In genomic region chr1:151194894-151195594, GRCh38 we compare ENCODE assay signal across 9 cellular contexts. TPM values are rescaled to one million over a fixed set of nuclear protein-coding genes. Genes with fewer than 3 reads are reported as not detected.
DNase-seq lines count a peak whose midpoint lies in the region; ATAC-seq and TF ChIP-seq lines count a peak whose summit lies in the region.
"Not testable (repeated sequence)": the region's sequence is repeated elsewhere in the genome, so short reads cannot be mapped to it uniquely, and the experiment has no call there.
"Had no signal": no experiment of that assay in that cellular context is flagged by ENCODE, and none has a peak within 500 bp of the region (broad histone marks: within the 10 kb centered on the region; RNA-seq: fewer than 3 reads in every experiment).

No MANE protein-coding gene starts in this region.

- not testable (repeated sequence) for H3K9ac ChIP-seq in duodenal mucosa (ENCODE audit: low read depth in 1 of 2, low read length in 2 of 2)

- H3K27ac ChIP-seq in Panc1 (ENCODE audit: low read length), result peak overlapping the region; percentile 97
- H3K27ac ChIP-seq in duodenal mucosa (ENCODE audit: low read depth, low read length); testis: not testable (repeated sequence)

- peaks cover 12% of the 10 kb centered on the region for H3K27me3 Mint-ChIP-seq in HFFc6 (ENCODE audit: insufficient read depth)
- H3K27me3 Mint-ChIP-seq in activated CD4-positive, alpha-beta T cell treated with anti-CD3 and anti-CD28 coated beads, Interleukin-2, amount 10 ng/mL, durations not matched to agents 24 days and 14 days, result not testable (repeated sequence)
- peaks cover 23% of the 10 kb centered on the region for H3K27me3 Mint-ChIP-seq in neural crest cell (ENCODE audit: low read depth)

- not testable (repeated sequence) for TF ChIP-seq CTCF in AG09309 (IDR thresholded peaks at IDR 0.05; ENCODE audit: control insufficient read depth, insufficient read depth, low read depth, low read length, missing control alignments); HFFc6 (IDR thresholded peaks at IDR 0.05); Panc1 (IDR thresholded peaks at IDR 0.05); neural crest cell (conservative IDR thresholded peaks at IDR 0.05); testis (IDR thresholded peaks at IDR 0.05)

- H3K4me3 Mint-ChIP-seq in HFFc6 (peak overlapping the region; percentile 82), neural crest cell (peak overlapping the region; percentile 52)
- H3K4me3 Mint-ChIP-seq in activated CD4-positive, alpha-beta T cell treated with anti-CD3 and anti-CD28 coated beads, Interleukin-2, amount 10 ng/mL, durations not matched to agents 24 days and 14 days, result not testable (repeated sequence)

- H3K4me1 ChIP-seq in Panc1 (ENCODE audit: control insufficient read depth, insufficient read depth, low read length), result peaks cover 12% of the 10 kb centered on the region; the same call in 1 of the 2 replicates
- H3K4me1 ChIP-seq in duodenal mucosa (ENCODE audit: control insufficient read depth in 1 of 2, insufficient read depth in 2 of 2, low read length in 2 of 2), result peaks cover 13 to 19% of the 10 kb centered on the region in 2 donors
- H3K4me1 ChIP-seq in testis, result peaks cover 20% of the 10 kb centered on the region

- in situ Hi-C loops in Panc1 (cut with HindIII; ENCODE audit: low pct_unique_long_range_greater_than_20kb, low sequenced_read_pairs), result not testable (repeated sequence)

- BruUV-seq in Panc1 (replicated peaks; lab: Mats Ljungman, UMichigan), result not testable (repeated sequence)

- peaks cover 44% of the 10 kb centered on the region for H3K4me1 Mint-ChIP-seq in HFFc6 (ENCODE audit: low read depth)
- peaks cover 29% of the 10 kb centered on the region for H3K4me1 Mint-ChIP-seq in activated CD4-positive, alpha-beta T cell treated with anti-CD3 and anti-CD28 coated beads, Interleukin-2, amount 10 ng/mL, durations not matched to agents 24 days and 14 days
- peaks cover 34% of the 10 kb centered on the region for H3K4me1 Mint-ChIP-seq in neural crest cell

- not testable (repeated sequence) for H3K27me3 ChIP-seq in Panc1 (ENCODE audit: control insufficient read depth, insufficient read depth, low read length); duodenal mucosa (ENCODE audit: control insufficient read depth in 1 of 2, insufficient read depth in 2 of 2, low read length in 2 of 2); testis

- not testable (repeated sequence) for H3K36me3 ChIP-seq in Panc1 (ENCODE audit: control insufficient read depth, insufficient read depth, low read length); duodenal mucosa (ENCODE audit: control insufficient read depth in 1 of 2, insufficient read depth in 2 of 2, low read length in 2 of 2); testis (ENCODE audit: low read depth, missing control alignments)

- peak; percentile 69 for DNase-seq in AG09309 (ENCODE audit: low read depth)
- peak; percentile 86 for DNase-seq in HFFc6
- peak; percentile 87 for DNase-seq in Panc1 (ENCODE audit: low read depth, low spot score)
- not testable (repeated sequence) for DNase-seq in activated CD4-positive, alpha-beta T cell treated with anti-CD3 and anti-CD28 coated beads, Interleukin-2, amount 10 ng/mL, durations not matched to agents 24 days and 14 days; neural crest cell (ENCODE audit: low read depth, low spot score)
- DNase-seq in hepatic stellate cell (ENCODE audit: low spot score), result peak; percentile 80
- peak; percentile 32 for DNase-seq in testis

- not testable (repeated sequence) for TF ChIP-seq POLR2A in testis (IDR thresholded peaks at IDR 0.05)

- 82 to 83% methylated on average over 17 of the region's 17 CpGs for WGBS in testis, 2 donors

- H3K36me3 Mint-ChIP-seq in HFFc6 (ENCODE audit: low read depth), result peaks cover 16% of the 10 kb centered on the region
- H3K36me3 Mint-ChIP-seq in activated CD4-positive, alpha-beta T cell treated with anti-CD3 and anti-CD28 coated beads, Interleukin-2, amount 10 ng/mL, durations not matched to agents 24 days and 14 days (ENCODE audit: low read depth), result peaks cover 16% of the 10 kb centered on the region
- H3K36me3 Mint-ChIP-seq in neural crest cell (ENCODE audit: low read depth), result not testable (repeated sequence)

- not testable (repeated sequence) for H3K9me3 Mint-ChIP-seq in HFFc6; activated CD4-positive, alpha-beta T cell treated with anti-CD3 and anti-CD28 coated beads, Interleukin-2, amount 10 ng/mL, durations not matched to agents 24 days and 14 days; neural crest cell

- POLR2A ChIA-PET in Panc1 (lab: Charles Lee), result interaction anchor here (0.6 to 0.8 kb wide), 3 partner anchors 9 to 59 kb away, joined by 3 to 5 read pairs (median 4); partner anchors contain the start of gene PSMD4

- H3K9me3 ChIP-seq in Panc1 (ENCODE audit: control insufficient read depth, insufficient read depth, low read depth, low read length); duodenal mucosa (ENCODE audit: control insufficient read depth in 1 of 2, low read length in 2 of 2); testis: not testable (repeated sequence)

- peak; percentile 62 for ATAC-seq in Panc1

- H3K4me3 ChIP-seq in AG09309 (ENCODE audit: control insufficient read depth, low read depth, low read length), result peak overlapping the region; percentile 24
- peak overlapping the region; percentile 94 to 100 for H3K4me3 ChIP-seq in Panc1 (ENCODE audit: low read depth in 2 of 2, low read length in 2 of 2)
- peak overlapping the region; percentile 45 to 51 for H3K4me3 ChIP-seq in duodenal mucosa (ENCODE audit: low read depth in 1 of 2, low read length in 2 of 2)
- H3K4me3 ChIP-seq in testis, result not testable (repeated sequence)

- CTCF ChIA-PET in Panc1 (lab: Charles Lee), result interaction anchor here (0.6 to 1.4 kb wide), 5 partner anchors 12 to 225 kb away, joined by 3 to 14 read pairs (median 6); no protein-coding TSS in a partner anchor

- peak overlapping the region; percentile 98 for H3K27ac Mint-ChIP-seq in HFFc6
- peak overlapping the region; percentile 26 for H3K27ac Mint-ChIP-seq in activated CD4-positive, alpha-beta T cell treated with anti-CD3 and anti-CD28 coated beads, Interleukin-2, amount 10 ng/mL, durations not matched to agents 24 days and 14 days
- not testable (repeated sequence) for H3K27ac Mint-ChIP-seq in neural crest cell (ENCODE audit: unreplicated experiment)

- intact Hi-C loops in Panc1 (cut with micrococcal nuclease; ENCODE audit: unreplicated experiment), result loop anchor here (5.0 kb wide), 1 partner anchor 57 kb away; the partner anchor contains the start of gene PSMD4
- intact Hi-C loops in activated CD4-positive, alpha-beta T cell treated with anti-CD3 and anti-CD28 coated beads, Interleukin-2, amount 10 ng/mL, durations not matched to agents 24 days and 14 days (cut with micrococcal nuclease), result loop anchor here (5.0 kb wide), 1 partner anchor 132 kb away; the partner anchor contains the start of gene PI4KB
- intact Hi-C loops in testis (cut with DNase I; ENCODE audit: low total_unique reads), result loop anchor here (5.0 kb wide), 1 partner anchor 152 kb away; the partner anchor contains the start of gene RFX5

RNA-seq across cellular contexts. Expression of gene PIP5K1A, which starts 3.3 kb away (rescaled TPM):
- 10 to 100 TPM; 85.4 to 98.6 (median 90.6) TPM for total RNA-seq in HFFc6 (2021; fragmentation: NEBNext Ultra II Directional; extraction: Animal tissue kit (Norgen Biotek cat#: 25700))
- total RNA-seq in Panc1 (2021; ENCODE audit: unreplicated experiment) (78.9 TPM), neural crest cell (88.7 and 96.2 TPM in 2 replicates), testis (100 to 1,000 TPM; 168 to 234 TPM)
- 41.9 TPM for polyA plus RNA-seq in Panc1 (2012; ENCODE audit: insufficient read length)
- 97.7 and 98.7 TPM in 2 replicates for total RNA-seq in activated CD4-positive, alpha-beta T cell treated with anti-CD3 and anti-CD28 coated beads, Interleukin-2, amount 10 ng/mL, durations not matched to agents 24 days and 14 days
- polyA plus RNA-seq in testis (ENCODE audit: insufficient read depth, low read depth, low replicate concordance), result 94.1 TPM

RNA-seq across cellular contexts. Expression of gene VPS72, which starts 5.0 kb away (rescaled TPM):
- 10 to 100 TPM; 57.8 to 87.4 (median 73.9) TPM for total RNA-seq in HFFc6 (2021; fragmentation: NEBNext Ultra II Directional; extraction: Animal tissue kit (Norgen Biotek cat#: 25700))
- 71.5 TPM for total RNA-seq in Panc1 (2021; ENCODE audit: unreplicated experiment)
- 63.8 TPM for polyA plus RNA-seq in Panc1 (2012; ENCODE audit: insufficient read length)
- total RNA-seq in activated CD4-positive, alpha-beta T cell treated with anti-CD3 and anti-CD28 coated beads, Interleukin-2, amount 10 ng/mL, durations not matched to agents 24 days and 14 days, result 86.7 and 92.3 TPM in 2 replicates
- 134 and 135 TPM in 2 replicates for total RNA-seq in neural crest cell
- total RNA-seq in testis, result 10 to 100 TPM; 31.9 to 42.7 TPM
- polyA plus RNA-seq in testis (ENCODE audit: insufficient read depth, low read depth, low replicate concordance), result 57.9 TPM

RNA-seq across cellular contexts. Expression of gene TMOD4, which starts 19.3 kb away (rescaled TPM):
- total RNA-seq in HFFc6 (2021; fragmentation: NEBNext Ultra II Directional; extraction: Animal tissue kit (Norgen Biotek cat#: 25700)), result 1 to 10 TPM in 1 of 6 experiments, under 1 TPM in 2, not detected in 3; 0.40 to 1.1 (median 0.99) TPM
- total RNA-seq in Panc1 (2021; ENCODE audit: unreplicated experiment), result 0.80 TPM
- polyA plus RNA-seq in Panc1 (2012; ENCODE audit: insufficient read length), result 0.56 TPM
- 1.3 and 1.8 TPM in 2 replicates for total RNA-seq in activated CD4-positive, alpha-beta T cell treated with anti-CD3 and anti-CD28 coated beads, Interleukin-2, amount 10 ng/mL, durations not matched to agents 24 days and 14 days
- 1.6 and 2.7 TPM in 2 replicates for total RNA-seq in neural crest cell
- total RNA-seq in testis, result not detected
- 2.1 TPM for polyA plus RNA-seq in testis (ENCODE audit: insufficient read depth, low read depth, low replicate concordance)
- polyA plus RNA-seq: CD4-positive, alpha-beta memory T cell had no signal

RNA-seq across cellular contexts. Expression of gene SCNM1, which starts 29.1 kb away (rescaled TPM):
- 10 to 100 TPM; 38.4 to 45.7 (median 41.5) TPM for total RNA-seq in HFFc6 (2021; fragmentation: NEBNext Ultra II Directional; extraction: Animal tissue kit (Norgen Biotek cat#: 25700))
- 36.5 TPM for total RNA-seq in Panc1 (2021; ENCODE audit: unreplicated experiment)
- 45.2 TPM for polyA plus RNA-seq in Panc1 (2012; ENCODE audit: insufficient read length)
- total RNA-seq in activated CD4-positive, alpha-beta T cell treated with anti-CD3 and anti-CD28 coated beads, Interleukin-2, amount 10 ng/mL, durations not matched to agents 24 days and 14 days, result 96.7 and 100 TPM in 2 replicates
- 48.7 and 57.1 TPM in 2 replicates for total RNA-seq in neural crest cell
- total RNA-seq in testis, result 10 to 100 TPM; 27.5 to 31.7 TPM
- polyA plus RNA-seq in testis (ENCODE audit: insufficient read depth, low read depth, low replicate concordance), result 46.0 TPM

RNA-seq across cellular contexts. Expression of gene LYSMD1, which starts 29.3 kb away (rescaled TPM):
- total RNA-seq in HFFc6 (2021; fragmentation: NEBNext Ultra II Directional; extraction: Animal tissue kit (Norgen Biotek cat#: 25700)), result 1 to 10 TPM; 5.0 to 6.6 (median 6.0) TPM
- total RNA-seq in Panc1 (2021; ENCODE audit: unreplicated experiment) (5.1 TPM), neural crest cell (11.2 and 11.9 TPM in 2 replicates), testis (10 to 100 TPM; 14.9 to 17.0 TPM)
- 6.5 TPM for polyA plus RNA-seq in Panc1 (2012; ENCODE audit: insufficient read length)
- total RNA-seq in activated CD4-positive, alpha-beta T cell treated with anti-CD3 and anti-CD28 coated beads, Interleukin-2, amount 10 ng/mL, durations not matched to agents 24 days and 14 days, result 4.7 and 5.2 TPM in 2 replicates
- 9.5 TPM for polyA plus RNA-seq in testis (ENCODE audit: insufficient read depth, low read depth, low replicate concordance)
